In genomic region chr16:68469728-68470460, GRCh38 we compare ENCODE assay signal across 8 cellular contexts. TPM values are rescaled to one million over a fixed set of nuclear protein-coding genes. Genes with fewer than 3 reads are reported as not detected.
A peak's percentile ranks its signal among the peaks of the same experiment; 100 is the strongest.
DNase-seq lines count a peak whose midpoint lies in the region; ATAC-seq and TF ChIP-seq lines count a peak whose summit lies in the region.

No MANE protein-coding gene starts in this region.

- no peaks in the 10 kb centered on the region for H3K36me3 ChIP-seq in heart left ventricle
- H3K36me3 ChIP-seq in transverse colon: no peaks in the 10 kb centered on the region

- WGBS in heart left ventricle, 4 donors: 29 to 41% (median 32%) methylated on average over 11 of the region's 11 CpGs
- 0 to 12% methylated on average over 9 to 11 of the region's 11 CpGs for WGBS in transverse colon (ENCODE audit: low coverage in 1 of 2), 2 donors

- H3K9me3 ChIP-seq in heart left ventricle (no peaks in the 10 kb centered on the region), transverse colon (no peaks in the 10 kb centered on the region)

- H3K27ac ChIP-seq in heart left ventricle (peak overlapping the region in 10 of 12 donors; percentile 1 to 91 (median 50)), transverse colon (peak overlapping the region; percentile 23 to 72 (median 68))

- TF ChIP-seq CTCF in heart left ventricle (IDR thresholded peaks at IDR 0.05): no peak
- TF ChIP-seq CTCF in transverse colon (IDR thresholded peaks at IDR 0.05): no peak

- in situ Hi-C loops in transverse colon (cut with MboI; ENCODE audit: low pct_ligation_motif_present in 1 of 4, low pct_unique_long_range_greater_than_20kb in 1 of 4, low sequenced_read_pairs in 3 of 4): no loop called here

- H3K27me3 ChIP-seq in heart left ventricle: no peaks in the 10 kb centered on the region
- no peaks in the 10 kb centered on the region for H3K27me3 ChIP-seq in transverse colon

- H3K4me3 ChIP-seq in heart left ventricle: peak overlapping the region in 10 of 12 donors; percentile 2 to 46 (median 28)
- peak overlapping the region in 1 of 4 donors; percentile 10 for H3K4me3 ChIP-seq in transverse colon

- no peak for TF ChIP-seq POLR2A in heart left ventricle (IDR thresholded peaks at IDR 0.05)
- no peak for TF ChIP-seq POLR2A in transverse colon (IDR thresholded peaks at IDR 0.05)

- intact Hi-C loops in heart left ventricle (cut with DNase I) (no loop called here), transverse colon (cut with DNase I; ENCODE audit: low total_unique reads) (no loop called here)

- TF ChIP-seq EP300 in transverse colon (IDR thresholded peaks at IDR 0.05; ENCODE audit: low read depth): no peak

- DNase-seq in OCI-M1 (lab: John Stamatoyannopoulos, UW) (peak; percentile 63), heart left ventricle (no peak), transverse colon (no peak), NCI-H69 (lab: John Stamatoyannopoulos, UW) (no peak), AG20443 (ENCODE audit: low spot score) (no peak)

- H3K4me1 ChIP-seq in heart left ventricle: peaks cover 0 to 63% (median 18%) of the 10 kb centered on the region in 12 donors
- peaks cover 0 to 28% (median 17%) of the 10 kb centered on the region in 4 donors for H3K4me1 ChIP-seq in transverse colon

- ATAC-seq in GM18508 (IDR thresholded peaks at IDR 0.05; ENCODE audit: insufficient read depth, unreplicated experiment): peak; percentile 13
- peak; percentile 25 for ATAC-seq in HG02642 (IDR thresholded peaks at IDR 0.05; ENCODE audit: poor library complexity, unreplicated experiment)
- ATAC-seq in heart left ventricle: peak in 3 of 4 donors; percentile 43 to 46 (median 45)
- ATAC-seq in HG03571 (IDR thresholded peaks at IDR 0.05; ENCODE audit: unreplicated experiment): no peak

RNA-seq across cellular contexts. Expression of gene SMPD3, which starts 21.6 kb away (rescaled TPM):
- total RNA-seq in heart left ventricle (10 to 100 TPM in 1 of 9 donors, 1 to 10 TPM in 2, under 1 TPM in 3, not detected in 3; 0.10 to 14.4 (median 1.5) TPM), transverse colon (100 to 1,000 TPM in 1 of 4 donors, 10 to 100 TPM in 3; 51.1 to 168 (median 68.9) TPM)
- polyA plus RNA-seq in heart left ventricle: under 1 TPM; 0.07 to 0.15 TPM
